In the genomic region with DNA sequence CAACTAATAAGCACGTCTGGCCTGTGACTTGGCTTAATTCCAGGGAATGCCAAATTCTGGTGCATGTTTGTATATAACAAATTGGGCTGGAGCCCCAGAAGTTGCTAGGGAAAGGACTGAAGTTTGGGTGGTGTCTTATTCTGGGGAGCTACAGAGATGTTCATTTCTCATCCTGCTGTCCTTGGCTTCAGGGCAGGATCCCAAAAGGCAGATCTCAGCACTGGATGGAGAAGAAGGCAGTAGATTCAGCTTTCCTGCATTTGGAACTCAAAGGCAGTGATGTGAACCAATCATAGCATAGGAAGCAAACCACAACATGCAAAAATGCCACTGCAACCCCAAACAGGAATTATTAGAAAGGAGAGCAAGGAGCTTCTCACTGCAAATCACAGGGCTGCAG, we compare ENCODE assay signal across 26 cellular contexts.
"Had no signal": no experiment of that assay in that cellular context is flagged by ENCODE, and none has a peak within 500 bp of the region (broad histone marks: within the 10 kb centered on the region; RNA-seq: fewer than 3 reads in every experiment).

No MANE protein-coding gene starts in this region.

- H3K9me3 ChIP-seq: neutrophil, pancreas, prostate gland, right atrium auricular region, right lobe of liver, sigmoid colon, thoracic aorta, thyroid gland, tibial nerve, upper lobe of left lung had no signal

- H3K36me3 ChIP-seq: neutrophil, pancreas, prostate gland, right atrium auricular region, right lobe of liver, sigmoid colon, stomach, thoracic aorta, thyroid gland, tibial nerve, upper lobe of left lung had no signal

- H3K4me3 ChIP-seq: pancreas, prostate gland, right atrium auricular region, right lobe of liver, sigmoid colon, stomach, thoracic aorta, thyroid gland, tibial nerve, upper lobe of left lung had no signal

- H3K9me3 Mint-ChIP-seq: stimulated activated naive CD8-positive, alpha-beta T cell treated with anti-CD3 and anti-CD28 coated beads, Interleukin-15, Interleukin-2, amounts not matched to agents 100 ng/mL and 50 ng/mL, for 24 hours had no signal

- H3K36me3 Mint-ChIP-seq: natural killer cell; stimulated activated effector memory CD8-positive, alpha-beta T cell treated with anti-CD3 and anti-CD28 coated beads, Interleukin-12 subunit alpha, Interleukin-12 subunit beta, amount 100 ng/mL, for 72 hours; stimulated activated naive B cell treated with anti-CD40 and anti-IgM and Interleukin-4, amounts not matched to agents 10 μg/mL and 1 μg/mL and 100 μg/mL, for 72 hours had no signal

- H3K4me1 Mint-ChIP-seq: naive thymus-derived CD4-positive, alpha-beta T cell; natural killer cell; stimulated activated effector memory CD8-positive, alpha-beta T cell treated with anti-CD3 and anti-CD28 coated beads, Interleukin-12 subunit alpha, Interleukin-12 subunit beta, amount 100 ng/mL, for 72 hours; stimulated activated naive B cell treated with anti-CD40 and anti-IgM and Interleukin-4, amounts not matched to agents 10 μg/mL and 1 μg/mL and 100 μg/mL, for 72 hours had no signal

- H3K4me3 Mint-ChIP-seq: naive thymus-derived CD4-positive, alpha-beta T cell; natural killer cell; nephron; stimulated activated effector memory CD8-positive, alpha-beta T cell treated with anti-CD3 and anti-CD28 coated beads, Interleukin-12 subunit alpha, Interleukin-12 subunit beta, amount 100 ng/mL, for 72 hours; stimulated activated naive B cell treated with anti-CD40 and anti-IgM and Interleukin-4, amounts not matched to agents 10 μg/mL and 1 μg/mL and 100 μg/mL, for 72 hours; stimulated activated naive CD8-positive, alpha-beta T cell treated with anti-CD3 and anti-CD28 coated beads, Interleukin-15, Interleukin-2, amounts not matched to agents 100 ng/mL and 50 ng/mL, for 24 hours had no signal

- H3K27ac Mint-ChIP-seq: naive thymus-derived CD4-positive, alpha-beta T cell; natural killer cell; nephron; stimulated activated effector memory CD8-positive, alpha-beta T cell treated with anti-CD3 and anti-CD28 coated beads, Interleukin-12 subunit alpha, Interleukin-12 subunit beta, amount 100 ng/mL, for 72 hours; stimulated activated naive B cell treated with anti-CD40 and anti-IgM and Interleukin-4, amounts not matched to agents 10 μg/mL and 1 μg/mL and 100 μg/mL, for 72 hours; stimulated activated naive CD8-positive, alpha-beta T cell treated with anti-CD3 and anti-CD28 coated beads, Interleukin-15, Interleukin-2, amounts not matched to agents 100 ng/mL and 50 ng/mL, for 24 hours had no signal

- ATAC-seq: naive thymus-derived CD4-positive, alpha-beta T cell; natural killer cell; pancreas; right lobe of liver; stimulated activated effector memory CD8-positive, alpha-beta T cell treated with anti-CD3 and anti-CD28 coated beads, Interleukin-12 subunit alpha, Interleukin-12 subunit beta, amount 100 ng/mL, for 72 hours; stimulated activated naive B cell treated with anti-CD40 and anti-IgM and Interleukin-4, amounts not matched to agents 10 μg/mL and 1 μg/mL and 100 μg/mL, for 72 hours had no signal

- DNase-seq: naive thymus-derived CD4-positive, alpha-beta T cell; natural killer cell; nucleus accumbens; pancreas; retina; right lobe of liver; sigmoid colon; small intestine; stimulated activated CD4-positive, alpha-beta T cell treated with anti-CD3 and anti-CD28 coated beads, Interleukin-15, amount 100 ng/mL, for 24 hours; stimulated activated CD4-positive, alpha-beta T cell treated with anti-CD3 and anti-CD28 coated beads, Interleukin-2, amount 100 ng/mL, for 24 hours; stimulated activated CD4-positive, alpha-beta T cell treated with anti-CD3 and anti-CD28 coated beads, Interleukin-2, amount 100 ng/mL, for 48 hours; stimulated activated CD4-positive, alpha-beta T cell treated with anti-CD3 and anti-CD28 coated beads, Interleukin-4, amount 100 ng/mL, for 24 hours; stimulated activated naive B cell treated with anti-CD40 and anti-IgM and Interleukin-4, amounts not matched to agents 10 μg/mL and 1 μg/mL and 100 μg/mL, for 72 hours; stimulated activated naive CD4-positive, alpha-beta T cell treated with Interleukin-2 at 50 U/mL for 16 hours; stomach; thyroid gland; trophoblast cell; upper lobe of left lung had no signal

- H3K27me3 ChIP-seq: pancreas, right atrium auricular region, right lobe of liver, sigmoid colon, thyroid gland, upper lobe of left lung had no signal

- H3K27ac ChIP-seq: neutrophil, pancreas, prostate gland, right atrium auricular region, sigmoid colon, stomach, thoracic aorta, thyroid gland, tibial nerve, upper lobe of left lung had no signal

- H3K4me1 ChIP-seq: prostate gland, sigmoid colon, stomach had no signal
